In the genomic region with DNA sequence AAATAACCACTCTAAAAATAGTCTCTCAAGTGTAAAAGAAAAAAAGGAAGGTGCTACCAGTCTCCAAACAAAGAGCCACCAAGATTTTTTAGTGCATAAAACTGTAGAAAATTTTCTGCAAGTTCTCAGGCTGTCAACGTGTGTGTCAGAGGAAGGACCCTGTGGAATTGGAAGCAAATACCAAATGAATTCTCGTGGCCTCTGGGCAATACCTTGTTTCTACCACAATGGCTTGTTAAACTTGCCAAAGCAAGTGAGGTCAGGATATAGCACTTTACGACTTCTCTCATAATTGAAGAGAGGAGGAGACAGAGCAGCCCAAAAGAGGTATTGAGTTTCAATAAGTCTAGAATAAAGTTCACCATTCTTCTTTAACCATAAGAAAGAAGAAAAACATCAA, we compare ENCODE assay signal across 20 cellular contexts.
"Had no signal": no experiment of that assay in that cellular context is flagged by ENCODE, and none has a peak within 500 bp of the region (broad histone marks: within the 10 kb centered on the region; RNA-seq: fewer than 3 reads in every experiment).

No MANE protein-coding gene starts in this region.

- H3K36me3 ChIP-seq: left ventricle myocardium inferior, lower lobe of right lung, stomach, thoracic aorta, transverse colon had no signal

- DNase-seq: effector CD4-positive, alpha-beta T cell; endodermal cell; erythroblast; foreskin keratinocyte; head of caudate nucleus; kidney; left cardiac atrium; left ventricle myocardium inferior; lower lobe of right lung; naive B cell; occipital lobe; psoas muscle; stimulated activated naive CD4-positive, alpha-beta T cell; stomach; substantia nigra; transverse colon had no signal

- H3K27me3 ChIP-seq: foreskin keratinocyte, hepatocyte, stomach, transverse colon had no signal

- H3K4me3 ChIP-seq: coronary artery, hepatocyte, left ventricle myocardium inferior, lower lobe of right lung, psoas muscle, skin epidermis, stomach, thoracic aorta, transverse colon had no signal
